ENCODE assay signal across 8 cellular contexts in genomic region chr14:95463173-95463901, GRCh38. TPM values are rescaled to one million over a fixed set of nuclear protein-coding genes. Genes with fewer than 3 reads are reported as not detected.
DNase-seq lines count a peak whose midpoint lies in the region; ATAC-seq and TF ChIP-seq lines count a peak whose summit lies in the region.

No MANE protein-coding gene starts in this region.

- no peak overlapping the region for H3K4me3 ChIP-seq in brain microvascular endothelial cell (ENCODE audit: low read depth, low read length)

- H3K36me3 Mint-ChIP-seq in activated T-helper 2 cell treated with anti-CD3 and anti-CD28 coated beads, Interferon-gamma antibody, Interleukin-2, Interleukin-4, amounts not matched to agents 10 μg/mL and 5 μg/mL and 100 μg/mL, durations not matched to agents 14 hours and 24 hours and 36 hours (ENCODE audit: low read depth) = peaks cover 46% of the 10 kb centered on the region
- H3K36me3 Mint-ChIP-seq in naive thymus-derived CD8-positive, alpha-beta T cell = peaks cover 0 to 21% (median 16%) of the 10 kb centered on the region in 3 donors
- H3K36me3 Mint-ChIP-seq in type B pancreatic cell = no peaks in the 10 kb centered on the region

- in situ Hi-C loops in brain microvascular endothelial cell (cut with HindIII; ENCODE audit: low pct_ligation_motif_present, low sequenced_read_pairs) = no loop called here

- no peaks in the 10 kb centered on the region for H3K27me3 ChIP-seq in brain microvascular endothelial cell (replicated peaks)

- H3K27ac ChIP-seq in brain microvascular endothelial cell = no peak overlapping the region

- TF ChIP-seq CTCF in type B pancreatic cell (conservative IDR thresholded peaks at IDR 0.05) = no peak
- no peak for TF ChIP-seq CTCF in brain microvascular endothelial cell (IDR thresholded peaks at IDR 0.05; ENCODE audit: low read depth, low read length, missing control alignments)

- intact Hi-C loops in activated T-helper 2 cell treated with anti-CD3 and anti-CD28 coated beads, Interferon-gamma antibody, Interleukin-2, Interleukin-4, amounts not matched to agents 10 μg/mL and 5 μg/mL and 100 μg/mL, durations not matched to agents 14 hours and 24 hours and 36 hours (cut with micrococcal nuclease) = loop anchor here (5.0 kb wide), 1 partner anchor 34 kb away; no protein-coding TSS in a partner anchor

- H3K4me3 Mint-ChIP-seq in activated T-helper 2 cell treated with anti-CD3 and anti-CD28 coated beads, Interferon-gamma antibody, Interleukin-2, Interleukin-4, amounts not matched to agents 10 μg/mL and 5 μg/mL and 100 μg/mL, durations not matched to agents 14 hours and 24 hours and 36 hours (ENCODE audit: low read depth) = peak overlapping the region; percentile 19
- H3K4me3 Mint-ChIP-seq in naive thymus-derived CD8-positive, alpha-beta T cell = peak overlapping the region; percentile 61 to 86 (median 76)
- no peak overlapping the region for H3K4me3 Mint-ChIP-seq in type B pancreatic cell

- H3K9me3 Mint-ChIP-seq in activated T-helper 2 cell treated with anti-CD3 and anti-CD28 coated beads, Interferon-gamma antibody, Interleukin-2, Interleukin-4, amounts not matched to agents 10 μg/mL and 5 μg/mL and 100 μg/mL, durations not matched to agents 14 hours and 24 hours and 36 hours = no peaks in the 10 kb centered on the region
- H3K9me3 Mint-ChIP-seq in naive thymus-derived CD8-positive, alpha-beta T cell = no peaks in the 10 kb centered on the region
- no peaks in the 10 kb centered on the region for H3K9me3 Mint-ChIP-seq in type B pancreatic cell

- DNase-seq in NCI-H526 treated with DMSO at 0.1 percent for 48 hours (lab: John Stamatoyannopoulos, UW) (peak; percentile 62), type B pancreatic cell (ENCODE audit: extremely low spot score, unreplicated experiment) (no peak), brain microvascular endothelial cell (no peak), AG08395 (ENCODE audit: low spot score) (no peak), hepatic stellate cell (ENCODE audit: low spot score) (no peak)
- DNase-seq in activated T-helper 2 cell treated with anti-CD3 and anti-CD28 coated beads, Interferon-gamma antibody, Interleukin-2, Interleukin-4, amounts not matched to agents 10 μg/mL and 5 μg/mL and 100 μg/mL, durations not matched to agents 14 hours and 24 hours and 36 hours (ENCODE audit: low spot score) = peak; percentile 14
- DNase-seq in naive thymus-derived CD8-positive, alpha-beta T cell = peak; percentile 16 to 82 (median 57)

- POLR2A ChIA-PET in naive thymus-derived CD8-positive, alpha-beta T cell (lab: Charles Lee) = interaction anchor here (1.1 to 19.9 kb wide), 13 partner anchors 9 to 71 kb away, joined by 3 to 398 read pairs (median 15); partner anchors contain the start of genes GLRX5 and SYNE3

- H3K36me3 ChIP-seq in brain microvascular endothelial cell (replicated peaks) = no peaks in the 10 kb centered on the region

- no peaks in the 10 kb centered on the region for H3K27me3 Mint-ChIP-seq in activated T-helper 2 cell treated with anti-CD3 and anti-CD28 coated beads, Interferon-gamma antibody, Interleukin-2, Interleukin-4, amounts not matched to agents 10 μg/mL and 5 μg/mL and 100 μg/mL, durations not matched to agents 14 hours and 24 hours and 36 hours (ENCODE audit: low read depth)
- no peaks in the 10 kb centered on the region for H3K27me3 Mint-ChIP-seq in naive thymus-derived CD8-positive, alpha-beta T cell
- peaks cover 65% of the 10 kb centered on the region for H3K27me3 Mint-ChIP-seq in type B pancreatic cell

- peak; percentile 33 for ATAC-seq in GM18868 (IDR thresholded peaks at IDR 0.05; ENCODE audit: unreplicated experiment)
- peak; percentile 83 to 84 for ATAC-seq in naive thymus-derived CD8-positive, alpha-beta T cell

- peaks cover 28% of the 10 kb centered on the region for H3K4me1 Mint-ChIP-seq in activated T-helper 2 cell treated with anti-CD3 and anti-CD28 coated beads, Interferon-gamma antibody, Interleukin-2, Interleukin-4, amounts not matched to agents 10 μg/mL and 5 μg/mL and 100 μg/mL, durations not matched to agents 14 hours and 24 hours and 36 hours (ENCODE audit: low read depth)
- peaks cover 37 to 85% (median 63%) of the 10 kb centered on the region in 4 donors for H3K4me1 Mint-ChIP-seq in naive thymus-derived CD8-positive, alpha-beta T cell
- H3K4me1 Mint-ChIP-seq in type B pancreatic cell (ENCODE audit: unreplicated experiment) = peaks cover 11% of the 10 kb centered on the region

- peak overlapping the region; percentile 76 for H3K27ac Mint-ChIP-seq in activated T-helper 2 cell treated with anti-CD3 and anti-CD28 coated beads, Interferon-gamma antibody, Interleukin-2, Interleukin-4, amounts not matched to agents 10 μg/mL and 5 μg/mL and 100 μg/mL, durations not matched to agents 14 hours and 24 hours and 36 hours
- H3K27ac Mint-ChIP-seq in naive thymus-derived CD8-positive, alpha-beta T cell = peak overlapping the region; percentile 96 to 100 (median 99)
- no peak overlapping the region for H3K27ac Mint-ChIP-seq in type B pancreatic cell

RNA-seq across cellular contexts. Expression of gene SYNE3, which starts 53.1 kb away (rescaled TPM):
- 36.5 and 40.1 TPM in 2 replicates for total RNA-seq in activated T-helper 2 cell treated with anti-CD3 and anti-CD28 coated beads, Interferon-gamma antibody, Interleukin-2, Interleukin-4, amounts not matched to agents 10 μg/mL and 5 μg/mL and 100 μg/mL, durations not matched to agents 14 hours and 24 hours and 36 hours
- 10 to 100 TPM; 47.1 to 48.2 TPM for total RNA-seq in naive thymus-derived CD8-positive, alpha-beta T cell
- 1 to 10 TPM; 2.4 to 4.6 (median 4.5) TPM for polyA plus RNA-seq in naive thymus-derived CD8-positive, alpha-beta T cell
- 0.65 and 2.9 TPM in 2 replicates for total RNA-seq in type B pancreatic cell (ENCODE audit: low replicate concordance)

Comparison
In these comparisons a context has a peak if more than half of its experiments do, and no peak if none do; other contexts are left out.
1. DNase-seq: peak in NCI-H526 treated with DMSO at 0.1 percent for 48 hours (single experiment), activated T-helper 2 cell treated with anti-CD3 and anti-CD28 coated beads, Interferon-gamma antibody, Interleukin-2, Interleukin-4, amounts not matched to agents 10 μg/mL and 5 μg/mL and 100 μg/mL, durations not matched to agents 14 hours and 24 hours and 36 hours (single experiment) and naive thymus-derived CD8-positive, alpha-beta T cell (10 of 10); none in type B pancreatic cell (single experiment), brain microvascular endothelial cell (single experiment), AG08395 (single experiment) and hepatic stellate cell (single experiment).